In the genomic region with DNA sequence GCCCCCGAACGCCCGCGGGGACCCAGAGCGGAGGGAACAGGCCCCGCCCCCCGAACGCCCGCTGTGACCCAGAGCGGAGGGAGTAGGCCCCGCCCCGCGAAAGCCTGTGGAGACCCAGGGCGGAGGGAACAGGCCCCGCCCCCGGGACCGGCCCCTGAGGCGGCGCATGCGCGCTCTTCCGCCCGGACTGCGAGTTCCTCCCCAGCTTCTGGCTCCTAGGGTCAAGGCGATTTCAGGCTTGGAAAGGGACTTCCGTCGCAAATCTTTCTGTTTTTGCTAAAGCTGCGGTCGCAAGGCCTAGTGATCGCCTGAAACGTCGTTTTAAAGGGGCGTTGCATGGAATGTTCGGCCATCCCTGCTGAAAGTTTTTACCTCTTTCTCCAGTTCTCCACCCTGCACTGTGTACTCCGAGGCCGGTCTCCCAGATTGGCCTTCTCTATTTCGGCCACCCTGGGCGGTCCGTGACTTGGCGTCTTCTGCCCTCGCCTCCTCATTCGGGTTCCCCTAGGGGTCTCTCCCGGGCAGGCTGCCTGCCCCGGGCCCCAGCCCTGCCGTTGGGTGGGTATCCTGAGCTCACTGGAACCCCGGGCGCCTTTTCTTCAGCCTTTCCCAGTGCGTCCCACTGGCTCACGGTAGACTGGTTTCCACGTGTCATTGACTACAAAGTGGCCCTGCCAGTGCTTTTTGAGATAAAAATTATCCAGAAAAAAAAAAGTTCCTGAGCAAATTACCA, we compare ENCODE assay signal across 8 cellular contexts.
DNase-seq lines count a peak whose midpoint lies in the region; ATAC-seq and TF ChIP-seq lines count a peak whose summit lies in the region.

No MANE protein-coding gene starts in this region.

- peak overlapping the region; percentile 98 for H3K4me3 ChIP-seq in AG09309 (ENCODE audit: control insufficient read depth, low read depth, low read length)

- ATAC-seq in GM19023 (IDR thresholded peaks at IDR 0.05; ENCODE audit: unreplicated experiment) (peak; percentile 93), HG03196 (IDR thresholded peaks at IDR 0.05; ENCODE audit: unreplicated experiment) (peak; percentile 88)

- no peak for TF ChIP-seq CTCF in AG09309 (IDR thresholded peaks at IDR 0.05; ENCODE audit: control insufficient read depth, insufficient read depth, low read depth, low read length, missing control alignments)

- DNase-seq in AG09309 (ENCODE audit: low read depth) (peak; percentile 52), NCI-H345 (lab: John Stamatoyannopoulos, UW) (peak; percentile 96), islet precursor cell (peak; percentile 99)
- peak; percentile 94 to 98 (median 96) for DNase-seq in activated CD4-positive, CD25-positive, alpha-beta regulatory T cell (lab: John Stamatoyannopoulos, UW)
- peak; percentile 94 for DNase-seq in central memory CD4-positive, alpha-beta T cell
- DNase-seq in stimulated activated CD4-positive, alpha-beta T cell treated with anti-CD3 and anti-CD28 coated beads, Interleukin-12 subunit alpha, Interleukin-12 subunit beta, amount 100 ng/mL, for 4 hours: peak; percentile 98

Comparison
In these comparisons a context has a peak if more than half of its experiments do, and no peak if none do; other contexts are left out.
1. Peak in every context shown above with its lines: DNase-seq, ATAC-seq and H3K4me3 ChIP-seq.